Comparison of ENCODE assay signal across 1 cellular context in genomic region chr1:60436148-60436547, GRCh38.
TF ChIP-seq lines count a peak whose summit lies in the region.

No MANE protein-coding gene starts in this region.

TF ChIP-seq in GM23338, 12 proteins besides CTCF, POLR2A, EP300 and RAD21 (continued from another document):
- TF ChIP-seq REST (IDR thresholded peaks at IDR 0.05; ENCODE audit: unreplicated experiment), result no peak
- no peak for TF ChIP-seq ZNF114 (CRISPR knock-in tag; IDR thresholded peaks at IDR 0.05)
- no peak for TF ChIP-seq STAT1 (IDR thresholded peaks at IDR 0.05; ENCODE audit: unreplicated experiment)
- no peak for TF ChIP-seq EZH2 (IDR thresholded peaks at IDR 0.05; ENCODE audit: low read depth, unreplicated experiment)
- no peak for TF ChIP-seq ZNF462 (CRISPR knock-in tag; IDR thresholded peaks at IDR 0.05)
- no peak for TF ChIP-seq POLR2AphosphoS5 (IDR thresholded peaks at IDR 0.05; ENCODE audit: low read depth)
- no peak for TF ChIP-seq CREB1 (CRISPR knock-in tag; IDR thresholded peaks at IDR 0.05; ENCODE audit: low read depth)
- TF ChIP-seq NANOG (IDR thresholded peaks at IDR 0.05; ENCODE audit: borderline replicate concordance), result no peak
